Comparison of ENCODE assay signal across 9 cellular contexts in the genomic region with DNA sequence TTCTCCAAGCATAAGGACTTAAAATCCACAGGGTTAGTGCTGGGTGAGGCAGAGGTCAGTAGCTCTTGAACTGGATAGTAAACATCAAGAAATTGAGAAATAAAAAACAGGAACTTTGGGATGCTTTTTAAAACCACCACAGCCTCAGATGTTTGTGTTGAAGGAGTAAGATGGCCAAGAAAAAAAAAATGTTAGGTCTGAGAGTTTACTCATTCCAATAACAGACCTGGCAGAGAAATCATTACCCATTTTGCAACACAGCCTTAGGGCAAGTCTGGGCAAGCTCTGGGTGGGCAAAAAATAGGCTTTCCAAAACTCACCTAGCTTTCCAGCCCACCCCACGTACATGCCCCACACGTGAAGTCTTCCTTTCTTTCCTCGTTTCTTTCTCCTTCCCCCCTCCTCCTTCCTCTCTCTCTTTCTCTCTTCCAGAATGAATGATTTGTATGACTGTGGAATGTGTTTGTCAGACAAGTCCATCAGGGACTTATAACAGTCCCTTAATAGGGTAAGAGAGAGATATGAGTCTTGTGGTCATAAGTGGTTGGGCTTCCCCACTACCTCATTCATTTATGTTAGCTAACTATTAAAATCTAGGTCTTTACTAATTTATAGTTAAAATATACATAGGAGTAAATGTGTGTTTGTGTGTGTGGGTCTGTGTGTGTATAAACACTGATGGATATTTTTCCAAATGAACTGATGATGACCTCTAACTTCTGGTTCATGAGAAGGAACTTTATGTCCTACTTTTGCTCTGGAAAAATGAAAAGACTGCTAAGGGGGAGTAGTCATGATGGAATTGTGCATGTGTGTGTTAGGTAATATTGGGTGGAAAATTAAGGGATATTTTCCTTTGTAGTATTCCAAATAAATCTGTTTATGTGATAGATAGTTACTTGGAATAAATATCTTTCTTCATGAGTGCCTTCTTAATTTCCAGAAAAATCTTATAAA. TPM values are rescaled to one million over a fixed set of nuclear protein-coding genes. Genes with fewer than 3 reads are reported as not detected.
DNase-seq lines count a peak whose midpoint lies in the region; ATAC-seq, FAIRE-seq and TF ChIP-seq lines count a peak whose summit lies in the region.
"Had no signal": no experiment of that assay in that cellular context is flagged by ENCODE, and none has a peak within 500 bp of the region (broad histone marks: within the 10 kb centered on the region; RNA-seq: fewer than 3 reads in every experiment).

No MANE protein-coding gene starts in this region.

- H3K36me3 Mint-ChIP-seq in astrocyte (ENCODE audit: low read depth, unreplicated experiment) (no peaks in the 10 kb centered on the region), nephron progenitor cell (ENCODE audit: low read depth) (no peaks in the 10 kb centered on the region)
- no peaks in the 10 kb centered on the region for H3K36me3 Mint-ChIP-seq in activated CD4-positive, alpha-beta T cell treated with anti-CD3 and anti-CD28 coated beads, Interleukin-2, amount 10 ng/mL, durations not matched to agents 7 days and 5 days (ENCODE audit: low read depth)

- CTCF ChIA-PET in RWPE1 (lab: Yijun Ruan, JAX): interaction anchor here (0.6 kb wide), 2 partner anchors 10 to 42 kb away, joined by 3 to 4 read pairs; no protein-coding TSS in a partner anchor
- CTCF ChIA-PET in activated CD4-positive, alpha-beta T cell treated with anti-CD3 and anti-CD28 coated beads, Interleukin-2, amount 10 ng/mL, durations not matched to agents 7 days and 5 days (lab: Charles Lee): interaction anchor here (1.4 to 1.7 kb wide), 2 partner anchors 18 to 65 kb away, joined by 3 to 4 read pairs; a partner anchor contains a TSS

- POLR2A ChIA-PET in RWPE1 (lab: Yijun Ruan, JAX; ENCODE audit: low non-redundant PET): no interaction called here
- POLR2A ChIA-PET in activated CD4-positive, alpha-beta T cell treated with anti-CD3 and anti-CD28 coated beads, Interleukin-2, amount 10 ng/mL, durations not matched to agents 7 days and 5 days (lab: Charles Lee): no interaction called here

- H3K4me1 Mint-ChIP-seq in astrocyte (ENCODE audit: low read depth, unreplicated experiment): peaks cover 21% of the 10 kb centered on the region
- peaks cover 5% of the 10 kb centered on the region for H3K4me1 Mint-ChIP-seq in nephron progenitor cell
- no peaks in the 10 kb centered on the region for H3K4me1 Mint-ChIP-seq in activated CD4-positive, alpha-beta T cell treated with anti-CD3 and anti-CD28 coated beads, Interleukin-2, amount 10 ng/mL, durations not matched to agents 7 days and 5 days

- H3K4me2 ChIP-seq in astrocyte (ENCODE audit: low read length): peak overlapping the region; percentile 39

- H4K20me1 ChIP-seq in astrocyte (ENCODE audit: insufficient read depth, low read length): no peaks in the 10 kb centered on the region

- H3K9ac ChIP-seq in astrocyte (ENCODE audit: low read length): no peak overlapping the region

- H3K27ac ChIP-seq in astrocyte (ENCODE audit: low read depth, low read length) (no peak overlapping the region), RWPE1 (no peak overlapping the region)

- H3K27me3 ChIP-seq in astrocyte (ENCODE audit: insufficient read depth, low read length): no peaks in the 10 kb centered on the region

- DNase-seq in GM12892 (ENCODE audit: insufficient read length) (no peak), astrocyte (ENCODE audit: low read depth) (peak; percentile 72), nephron progenitor cell (no peak), RWPE1 (ENCODE audit: low spot score) (no peak), NCI-H1436 treated with DMSO at 0.1 percent for 48 hours (lab: John Stamatoyannopoulos, UW) (no peak), mucosa of gallbladder (ENCODE audit: low spot score) (no peak)
- DNase-seq in activated CD4-positive, alpha-beta T cell treated with anti-CD3 and anti-CD28 coated beads, Interleukin-2, amount 10 ng/mL, durations not matched to agents 7 days and 5 days: no peak
- DNase-seq: stimulated activated CD4-positive, alpha-beta T cell treated with anti-CD3 and anti-CD28 coated beads, Interleukin-12 subunit alpha, Interleukin-12 subunit beta, amount 100 ng/mL, for 4 hours had no signal

- no peaks in the 10 kb centered on the region for H3K79me2 ChIP-seq in astrocyte (ENCODE audit: insufficient read depth, low read length)

- peak overlapping the region; percentile 67 for H3K27ac Mint-ChIP-seq in astrocyte (ENCODE audit: unreplicated experiment)
- H3K27ac Mint-ChIP-seq in nephron progenitor cell: peak overlapping the region; percentile 49
- no peak overlapping the region for H3K27ac Mint-ChIP-seq in activated CD4-positive, alpha-beta T cell treated with anti-CD3 and anti-CD28 coated beads, Interleukin-2, amount 10 ng/mL, durations not matched to agents 7 days and 5 days

- H3K4me1 ChIP-seq in astrocyte (ENCODE audit: insufficient read depth, low read length): peaks cover 9% of the 10 kb centered on the region

- FAIRE-seq in GM12892 (lab: Jason Lieb, UNC) (peak; percentile 79), astrocyte (lab: Jason Lieb, UNC) (peak; percentile 81)

- no peak overlapping the region for H3K4me3 ChIP-seq in astrocyte (ENCODE audit: insufficient read depth, low read depth, low read length)

- no peak for TF ChIP-seq POLR2A in GM12892 (IDR thresholded peaks at IDR 0.05; ENCODE audit: low read depth, low read length)

- H3K9me3 Mint-ChIP-seq in astrocyte (ENCODE audit: unreplicated experiment) (no peaks in the 10 kb centered on the region), nephron progenitor cell (peaks cover 4% of the 10 kb centered on the region)
- no peaks in the 10 kb centered on the region for H3K9me3 Mint-ChIP-seq in activated CD4-positive, alpha-beta T cell treated with anti-CD3 and anti-CD28 coated beads, Interleukin-2, amount 10 ng/mL, durations not matched to agents 7 days and 5 days

- peak; percentile 54 for ATAC-seq in HG02623 (IDR thresholded peaks at IDR 0.05; ENCODE audit: unreplicated experiment)

- H3K27me3 Mint-ChIP-seq in astrocyte (ENCODE audit: low read depth, unreplicated experiment): no peaks in the 10 kb centered on the region
- no peaks in the 10 kb centered on the region for H3K27me3 Mint-ChIP-seq in nephron progenitor cell (ENCODE audit: low read depth, poor library complexity)
- no peaks in the 10 kb centered on the region for H3K27me3 Mint-ChIP-seq in activated CD4-positive, alpha-beta T cell treated with anti-CD3 and anti-CD28 coated beads, Interleukin-2, amount 10 ng/mL, durations not matched to agents 7 days and 5 days

- H2AFZ ChIP-seq in astrocyte (ENCODE audit: low read depth, low read length): peak overlapping the region; percentile 63

- H3K9me3 ChIP-seq in astrocyte (ENCODE audit: insufficient read depth, low read depth, low read length): no peaks in the 10 kb centered on the region

- TF ChIP-seq CTCF in astrocyte (IDR thresholded peaks at IDR 0.05; ENCODE audit: insufficient read depth, low read depth, low read length) (no peak), nephron progenitor cell (IDR thresholded peaks at IDR 0.05) (no peak), RWPE1 (conservative IDR thresholded peaks at IDR 0.05; ENCODE audit: low read depth) (no peak)

- no peaks in the 10 kb centered on the region for H3K36me3 ChIP-seq in astrocyte (ENCODE audit: insufficient read depth, low read length)

- H3K4me3 Mint-ChIP-seq in astrocyte (ENCODE audit: unreplicated experiment) (no peak overlapping the region), nephron progenitor cell (no peak overlapping the region)
- H3K4me3 Mint-ChIP-seq in activated CD4-positive, alpha-beta T cell treated with anti-CD3 and anti-CD28 coated beads, Interleukin-2, amount 10 ng/mL, durations not matched to agents 7 days and 5 days: no peak overlapping the region

RNA-seq across cellular contexts. Expression of a gene that starts 18.0 kb away (rescaled TPM):
- 36.6 TPM for polyA plus RNA-seq in GM12892 (2012; ENCODE audit: missing spikeins)
- 83.2 and 83.7 TPM in 2 replicates for total RNA-seq in astrocyte
- 1 to 10 TPM; 3.6 to 4.2 TPM for total RNA-seq in activated CD4-positive, alpha-beta T cell treated with anti-CD3 and anti-CD28 coated beads, Interleukin-2, amount 10 ng/mL, durations not matched to agents 7 days and 5 days
- total RNA-seq in mucosa of gallbladder: 24.9 TPM
